ENCODE assay signal across 1 cellular context in the genomic region with DNA sequence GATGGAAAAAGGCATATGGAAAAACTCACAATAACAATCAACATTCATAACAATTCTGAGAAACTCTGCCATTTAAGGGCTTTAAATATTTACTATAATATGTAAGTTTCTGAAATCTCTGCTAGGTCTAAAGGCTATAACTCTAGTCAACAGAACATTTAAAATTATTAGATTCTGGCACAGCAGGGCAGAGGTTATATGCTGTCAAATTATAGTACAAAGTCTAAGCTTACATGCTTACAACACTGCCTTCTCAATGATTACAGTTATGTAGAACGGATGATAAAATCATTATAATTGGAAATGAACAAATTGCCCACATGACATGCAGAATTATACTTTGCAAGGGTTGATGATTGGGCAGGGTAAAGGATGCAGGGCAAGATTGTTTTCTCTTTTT.
TF ChIP-seq lines count a peak whose summit lies in the region.

No MANE protein-coding gene starts in this region.

TF ChIP-seq in HepG2, 621 proteins besides CTCF, POLR2A, EP300 and RAD21 (continued from another document):
- TF ChIP-seq CEBPZ (IDR thresholded peaks at IDR 0.05; ENCODE audit: low read length): no peak
- TF ChIP-seq ZBTB42 (CRISPR knock-in tag; IDR thresholded peaks at IDR 0.05): no peak
- no peak for TF ChIP-seq BRD4 (CRISPR knock-in tag; IDR thresholded peaks at IDR 0.05)
- TF ChIP-seq TARDBP (CRISPR knock-in tag; IDR thresholded peaks at IDR 0.05): no peak
- TF ChIP-seq ZNF101 (CRISPR knock-in tag; IDR thresholded peaks at IDR 0.05; ENCODE audit: borderline replicate concordance, low read depth): no peak
- no peak for TF ChIP-seq LCORL (IDR thresholded peaks at IDR 0.05)
- no peak for TF ChIP-seq LCORL (CRISPR knock-in tag; IDR thresholded peaks at IDR 0.05)
- no peak for TF ChIP-seq CC2D1A (CRISPR knock-in tag; IDR thresholded peaks at IDR 0.05)
- TF ChIP-seq, protein P1, sequence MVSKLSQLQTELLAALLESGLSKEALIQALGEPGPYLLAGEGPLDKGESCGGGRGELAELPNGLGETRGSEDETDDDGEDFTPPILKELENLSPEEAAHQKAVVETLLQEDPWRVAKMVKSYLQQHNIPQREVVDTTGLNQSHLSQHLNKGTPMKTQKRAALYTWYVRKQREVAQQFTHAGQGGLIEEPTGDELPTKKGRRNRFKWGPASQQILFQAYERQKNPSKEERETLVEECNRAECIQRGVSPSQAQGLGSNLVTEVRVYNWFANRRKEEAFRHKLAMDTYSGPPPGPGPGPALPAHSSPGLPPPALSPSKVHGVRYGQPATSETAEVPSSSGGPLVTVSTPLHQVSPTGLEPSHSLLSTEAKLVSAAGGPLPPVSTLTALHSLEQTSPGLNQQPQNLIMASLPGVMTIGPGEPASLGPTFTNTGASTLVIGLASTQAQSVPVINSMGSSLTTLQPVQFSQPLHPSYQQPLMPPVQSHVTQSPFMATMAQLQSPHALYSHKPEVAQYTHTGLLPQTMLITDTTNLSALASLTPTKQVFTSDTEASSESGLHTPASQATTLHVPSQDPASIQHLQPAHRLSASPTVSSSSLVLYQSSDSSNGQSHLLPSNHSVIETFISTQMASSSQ (IDR thresholded peaks at IDR 0.05; ENCODE audit: low read depth): no peak
- TF ChIP-seq, protein P1 (CRISPR knock-in tag; IDR thresholded peaks at IDR 0.05; ENCODE audit: borderline replicate concordance): no peak
- no peak for TF ChIP-seq ZNF431 (CRISPR knock-in tag; IDR thresholded peaks at IDR 0.05; ENCODE audit: borderline replicate concordance, low read depth)
- TF ChIP-seq, protein P2, sequence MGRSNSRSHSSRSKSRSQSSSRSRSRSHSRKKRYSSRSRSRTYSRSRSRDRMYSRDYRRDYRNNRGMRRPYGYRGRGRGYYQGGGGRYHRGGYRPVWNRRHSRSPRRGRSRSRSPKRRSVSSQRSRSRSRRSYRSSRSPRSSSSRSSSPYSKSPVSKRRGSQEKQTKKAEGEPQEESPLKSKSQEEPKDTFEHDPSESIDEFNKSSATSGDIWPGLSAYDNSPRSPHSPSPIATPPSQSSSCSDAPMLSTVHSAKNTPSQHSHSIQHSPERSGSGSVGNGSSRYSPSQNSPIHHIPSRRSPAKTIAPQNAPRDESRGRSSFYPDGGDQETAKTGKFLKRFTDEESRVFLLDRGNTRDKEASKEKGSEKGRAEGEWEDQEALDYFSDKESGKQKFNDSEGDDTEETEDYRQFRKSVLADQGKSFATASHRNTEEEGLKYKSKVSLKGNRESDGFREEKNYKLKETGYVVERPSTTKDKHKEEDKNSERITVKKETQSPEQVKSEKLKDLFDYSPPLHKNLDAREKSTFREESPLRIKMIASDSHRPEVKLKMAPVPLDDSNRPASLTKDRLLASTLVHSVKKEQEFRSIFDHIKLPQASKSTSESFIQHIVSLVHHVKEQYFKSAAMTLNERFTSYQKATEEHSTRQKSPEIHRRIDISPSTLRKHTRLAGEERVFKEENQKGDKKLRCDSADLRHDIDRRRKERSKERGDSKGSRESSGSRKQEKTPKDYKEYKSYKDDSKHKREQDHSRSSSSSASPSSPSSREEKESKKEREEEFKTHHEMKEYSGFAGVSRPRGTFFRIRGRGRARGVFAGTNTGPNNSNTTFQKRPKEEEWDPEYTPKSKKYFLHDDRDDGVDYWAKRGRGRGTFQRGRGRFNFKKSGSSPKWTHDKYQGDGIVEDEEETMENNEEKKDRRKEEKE (IDR thresholded peaks at IDR 0.05): no peak
- TF ChIP-seq ZNF7 (CRISPR knock-in tag; IDR thresholded peaks at IDR 0.05): no peak
- no peak for TF ChIP-seq ZNF564 (CRISPR knock-in tag; IDR thresholded peaks at IDR 0.05)
